8 cellular contexts compared by ENCODE assay signal in genomic region chr3:130111865-130112650, GRCh38. TPM values are rescaled to one million over a fixed set of nuclear protein-coding genes. Genes with fewer than 3 reads are reported as not detected.
DNase-seq lines count a peak whose midpoint lies in the region; ATAC-seq and TF ChIP-seq lines count a peak whose summit lies in the region.
"Not testable (repeated sequence)": the region's sequence is repeated elsewhere in the genome, so short reads cannot be mapped to it uniquely, and the experiment has no call there.

No MANE protein-coding gene starts in this region.

- intact Hi-C loops in activated CD4-positive, alpha-beta T cell treated with anti-CD3 and anti-CD28 coated beads, Interleukin-2, amount 10 ng/mL, durations not matched to agents 24 days and 14 days (cut with micrococcal nuclease), result loop anchor here (2.0 to 5.0 kb wide), 3 partner anchors 219 to 1270 kb away; partner anchors contain the start of genes ATP2C1, NUDT16 and TMCC1

- not testable (repeated sequence) for H3K27me3 ChIP-seq in layer of hippocampus (ENCODE audit: control insufficient read depth, insufficient read depth, low read length)

- DNase-seq in ACHN, result peak; percentile 86
- DNase-seq in NCI-H748 treated with DMSO at 0.1 percent for 48 hours (lab: John Stamatoyannopoulos, UW), result peak; percentile 74
- DNase-seq in activated CD4-positive, alpha-beta T cell treated with anti-CD3 and anti-CD28 coated beads, Interleukin-2, amount 10 ng/mL, durations not matched to agents 24 days and 14 days, result peak; percentile 100
- peak; percentile 97 for DNase-seq in choroid plexus epithelial cell (ENCODE audit: low read depth)
- DNase-seq in stimulated activated CD4-positive, alpha-beta T cell treated with anti-CD3 and anti-CD28 coated beads, Interleukin-12 subunit alpha, Interleukin-12 subunit beta, amount 100 ng/mL, for 48 hours (ENCODE audit: low read depth in 2 of 3, low spot score in 1 of 3), result peak; percentile 98 to 100 (median 98)

- H3K27me3 Mint-ChIP-seq in activated CD4-positive, alpha-beta T cell treated with anti-CD3 and anti-CD28 coated beads, Interleukin-2, amount 10 ng/mL, durations not matched to agents 24 days and 14 days, result not testable (repeated sequence)

- not testable (repeated sequence) for H3K9me3 Mint-ChIP-seq in activated CD4-positive, alpha-beta T cell treated with anti-CD3 and anti-CD28 coated beads, Interleukin-2, amount 10 ng/mL, durations not matched to agents 24 days and 14 days

- H3K4me3 ChIP-seq in choroid plexus epithelial cell (ENCODE audit: low read depth, low read length), result peak overlapping the region; percentile 60

- ATAC-seq in GM19351 (IDR thresholded peaks at IDR 0.05; ENCODE audit: unreplicated experiment) (peak; percentile 41), HG03558 (IDR thresholded peaks at IDR 0.05; ENCODE audit: extremely low read depth, unreplicated experiment) (peak; percentile 43)

- TF ChIP-seq CTCF in choroid plexus epithelial cell (conservative IDR thresholded peaks at IDR 0.05; ENCODE audit: low read depth, low read length), result not testable (repeated sequence)

- H3K4me1 Mint-ChIP-seq in activated CD4-positive, alpha-beta T cell treated with anti-CD3 and anti-CD28 coated beads, Interleukin-2, amount 10 ng/mL, durations not matched to agents 24 days and 14 days, result peaks cover 13% of the 10 kb centered on the region

- H3K27ac Mint-ChIP-seq in activated CD4-positive, alpha-beta T cell treated with anti-CD3 and anti-CD28 coated beads, Interleukin-2, amount 10 ng/mL, durations not matched to agents 24 days and 14 days, result peak overlapping the region; percentile 99

- H3K27ac ChIP-seq in layer of hippocampus (ENCODE audit: low read depth, low read length), result peak overlapping the region; percentile 57

- peak overlapping the region; percentile 97 for H3K4me3 Mint-ChIP-seq in activated CD4-positive, alpha-beta T cell treated with anti-CD3 and anti-CD28 coated beads, Interleukin-2, amount 10 ng/mL, durations not matched to agents 24 days and 14 days

- in situ Hi-C loops in ACHN (cut with HindIII; ENCODE audit: low pct_ligation_motif_present, low pct_unique_long_range_greater_than_20kb, low sequenced_read_pairs), result not testable (repeated sequence)

- not testable (repeated sequence) for H3K36me3 Mint-ChIP-seq in activated CD4-positive, alpha-beta T cell treated with anti-CD3 and anti-CD28 coated beads, Interleukin-2, amount 10 ng/mL, durations not matched to agents 24 days and 14 days (ENCODE audit: low read depth)

RNA-seq across cellular contexts. Expression of gene ALG1L2, which starts 30.4 kb away (rescaled TPM):
- total RNA-seq in activated CD4-positive, alpha-beta T cell treated with anti-CD3 and anti-CD28 coated beads, Interleukin-2, amount 10 ng/mL, durations not matched to agents 24 days and 14 days, result not detected in 2 replicates

Comparison
In these comparisons a context has a peak if more than half of its experiments do, and no peak if none do; other contexts are left out.
1. Peak in every context shown above with its lines: DNase-seq, ATAC-seq, H3K4me3 ChIP-seq and H3K27ac ChIP-seq.